8 cellular contexts compared by ENCODE assay signal in genomic region chr19:15379083-15379995, GRCh38. TPM values are rescaled to one million over a fixed set of nuclear protein-coding genes. Genes with fewer than 3 reads are reported as not detected.
DNase-seq lines count a peak whose midpoint lies in the region; ATAC-seq and TF ChIP-seq lines count a peak whose summit lies in the region.

Gene AKAP8 (minus strand): TSS chr19:15379787. CDS start chr19:15379731, 56 bp downstream.

- peak within 1 kb of the TSS; percentile 31; the same call in 1 of the 2 replicates for H2AFZ ChIP-seq in OCI-LY3 (ENCODE audit: low read depth, low read length)

- H3K9ac ChIP-seq in OCI-LY3 (ENCODE audit: low read length), result peak within 1 kb of the TSS; percentile 97

- peak; percentile 81 for ATAC-seq in GM21528 (IDR thresholded peaks at IDR 0.05; ENCODE audit: low FRiP score, unreplicated experiment)

- H3K4me1 ChIP-seq in OCI-LY3 (ENCODE audit: low read length), result peaks cover 21% of the 10 kb centered on the region

- TF ChIP-seq CTCF in OCI-LY3 (IDR thresholded peaks at IDR 0.05; ENCODE audit: low read depth, low read length) (no peak), endothelial cell (IDR thresholded peaks at IDR 0.05; ENCODE audit: unreplicated experiment) (no peak), mesothelial cell of epicardium (IDR thresholded peaks at IDR 0.05; ENCODE audit: unreplicated experiment) (no peak)

- peaks cover 29% of the 10 kb centered on the region for H3K4me1 Mint-ChIP-seq in endothelial cell (ENCODE audit: unreplicated experiment)
- H3K4me1 Mint-ChIP-seq in mesothelial cell of epicardium, result peaks cover 32% of the 10 kb centered on the region

- H3K27ac Mint-ChIP-seq in endothelial cell (ENCODE audit: unreplicated experiment), result peak within 1 kb of the TSS; percentile 98
- peak within 1 kb of the TSS; percentile 99 for H3K27ac Mint-ChIP-seq in mesothelial cell of epicardium

- H3K36me3 ChIP-seq in OCI-LY3 (replicated peaks; ENCODE audit: low read depth, low read length), result peaks cover 15% of the 10 kb centered on the region

- peak within 1 kb of the TSS; percentile 92 for H3K4me3 ChIP-seq in OCI-LY3 (ENCODE audit: low read length)

- H3K4me3 Mint-ChIP-seq in endothelial cell (ENCODE audit: unreplicated experiment), result peak within 1 kb of the TSS; percentile 99
- H3K4me3 Mint-ChIP-seq in mesothelial cell of epicardium, result peak within 1 kb of the TSS; percentile 98

- peak within 1 kb of the TSS; percentile 90 for H3K4me2 ChIP-seq in OCI-LY3 (ENCODE audit: low read length)

- H3K27ac ChIP-seq in OCI-LY3 (ENCODE audit: low read length), result peak within 1 kb of the TSS; percentile 83

- H3K9me3 ChIP-seq in OCI-LY3 (ENCODE audit: insufficient read depth, low read length), result no peaks in the 10 kb centered on the region

- H3K79me2 ChIP-seq in OCI-LY3 (ENCODE audit: low read length), result peaks cover 58% of the 10 kb centered on the region

- H3K9me3 Mint-ChIP-seq in endothelial cell (ENCODE audit: unreplicated experiment) (no peaks in the 10 kb centered on the region), mesothelial cell of epicardium (no peaks in the 10 kb centered on the region)

- DNase-seq in DMS 273 (lab: John Stamatoyannopoulos, UW; ENCODE audit: unreplicated experiment) (peak; percentile 99), HuH-7.5 (ENCODE audit: low spot score) (peak; percentile 98), endothelial cell (ENCODE audit: low spot score) (peak; percentile 97), mesothelial cell of epicardium (ENCODE audit: low spot score in 2 of 2, unreplicated experiment in 2 of 2) (peak; percentile 96 to 98)
- peak; percentile 98 for DNase-seq in activated CD8-positive, alpha-beta memory T cell treated with anti-CD3 and anti-CD28 coated beads, Interleukin-2, amount 50 U/mL, for 48 hours
- peak; percentile 97 to 98 for DNase-seq in stimulated activated CD8-positive, alpha-beta memory T cell treated with anti-CD3 and anti-CD28 coated beads, Interleukin-15, amount 100 ng/mL, for 4 hours (ENCODE audit: low read depth in 2 of 2)

- no peaks in the 10 kb centered on the region for H3K27me3 ChIP-seq in OCI-LY3 (ENCODE audit: low read depth, low read length)

- H3K36me3 Mint-ChIP-seq in endothelial cell (ENCODE audit: low read depth, unreplicated experiment), result peaks cover 24% of the 10 kb centered on the region
- H3K36me3 Mint-ChIP-seq in mesothelial cell of epicardium, result no peaks in the 10 kb centered on the region

- H4K20me1 ChIP-seq in OCI-LY3 (ENCODE audit: insufficient read depth, low read length), result peaks cover 27% of the 10 kb centered on the region

- H3K27me3 Mint-ChIP-seq in endothelial cell (ENCODE audit: unreplicated experiment) (peaks cover 16% of the 10 kb centered on the region), mesothelial cell of epicardium (ENCODE audit: low read depth) (no peaks in the 10 kb centered on the region)

RNA-seq across cellular contexts. Expression of gene AKAP8, which starts in this region (rescaled TPM):
- 36.5 TPM for total RNA-seq in endothelial cell (ENCODE audit: unreplicated experiment)
- total RNA-seq in mesothelial cell of epicardium, result 42.6 to 47.2 TPM (median 43.5 TPM) in 3 replicates

Comparison
In these comparisons a context has a peak if more than half of its experiments do, and no peak if none do; other contexts are left out.
1. Peak in every context shown above with its lines: DNase-seq, ATAC-seq, H3K4me3 ChIP-seq and H3K27ac ChIP-seq.